In genomic region chr6:157751547-157752200, GRCh38 we compare ENCODE assay signal across 1 cellular context.
TF ChIP-seq lines count a peak whose summit lies in the region.

No MANE protein-coding gene starts in this region.

TF ChIP-seq in H1, 55 proteins besides CTCF, POLR2A, EP300 and RAD21:
- TF ChIP-seq YY1 (IDR thresholded peaks at IDR 0.05; ENCODE audit: low read depth, low read length) (no peak), POU5F1 (IDR thresholded peaks at IDR 0.05; ENCODE audit: low read depth, low read length) (no peak), JUND (IDR thresholded peaks at IDR 0.05; ENCODE audit: low read length) (no peak), BCL11A (IDR thresholded peaks at IDR 0.05; ENCODE audit: low read depth in 2 of 2, low read length in 2 of 2) (no peak), PHF8 (conservative IDR thresholded peaks at IDR 0.05; ENCODE audit: low read depth, low read length) (no peak), SRF (IDR thresholded peaks at IDR 0.05; ENCODE audit: low read depth, low read length) (no peak), RXRA (IDR thresholded peaks at IDR 0.05; ENCODE audit: insufficient read depth, low read depth, low read length) (no peak), KDM5A (IDR thresholded peaks at IDR 0.05; ENCODE audit: low read length) (no peak)
